Comparison of ENCODE assay signal across 8 cellular contexts in genomic region chr7:15686209-15686956, GRCh38. TPM values are rescaled to one million over a fixed set of nuclear protein-coding genes. Genes with fewer than 3 reads are reported as not detected.
A peak's percentile ranks its signal among the peaks of the same experiment; 100 is the strongest.
DNase-seq lines count a peak whose midpoint lies in the region; ATAC-seq, FAIRE-seq and TF ChIP-seq lines count a peak whose summit lies in the region.

Gene MEOX2, minus strand, starts transcription at chr7:15686683. Its CDS starts 281 bp downstream, at chr7:15686402.

- H3K36me3 ChIP-seq in IMR-90 (ENCODE audit: control insufficient read depth, insufficient read depth, low read length), result no peaks in the 10 kb centered on the region
- H3K36me3 ChIP-seq in HepG2 (replicated peaks in 1 of 2; ENCODE audit: control insufficient read depth in 1 of 2, insufficient read depth in 2 of 2, low read length in 2 of 2), result no peaks in the 10 kb centered on the region

- no peak within 1 kb of the TSS for H2BK20ac ChIP-seq in IMR-90 (ENCODE audit: low read depth, low read length)

- no peak within 1 kb of the TSS for H3K9ac ChIP-seq in IMR-90 (ENCODE audit: low read depth, low read length)
- H3K9ac ChIP-seq in HepG2 (ENCODE audit: insufficient read depth, low read depth, low read length), result no peak within 1 kb of the TSS

- H3K4me2 ChIP-seq in IMR-90 (ENCODE audit: low read depth, low read length), result peak within 1 kb of the TSS; percentile 78
- H3K4me2 ChIP-seq in HepG2 (ENCODE audit: low read depth, low read length), result no peak within 1 kb of the TSS

- peaks cover 32% of the 10 kb centered on the region for H3K27me3 Mint-ChIP-seq in activated T-cell treated with anti-CD3 and anti-CD28 coated beads, Interleukin-2, amount 50 U/mL, for 72 hours (ENCODE audit: low read depth)

- 5% methylated on average over 11 of the region's 36 CpGs; no CpG with 5 or more reads in 1 of the 2 experiments for whole genome bisulfite sequencing in IMR-90 (ENCODE audit: extremely low coverage in 2 of 2, insufficient read length in 1 of 2), 2 experiments
- 11% methylated on average over 25 of the region's 36 CpGs for WGBS in HepG2 (ENCODE audit: low lambda C conversion rate)

- no peaks in the 10 kb centered on the region for H3K79me2 ChIP-seq in HepG2 (ENCODE audit: insufficient read depth, low read length)

- no peaks in the 10 kb centered on the region for H4K20me1 ChIP-seq in IMR-90 (ENCODE audit: insufficient read depth, low read length)
- no peaks in the 10 kb centered on the region for H4K20me1 ChIP-seq in HepG2 (ENCODE audit: insufficient read depth, low read length)

- H3K36me3 Mint-ChIP-seq in activated T-cell treated with anti-CD3 and anti-CD28 coated beads, Interleukin-2, amount 50 U/mL, for 72 hours (ENCODE audit: insufficient read depth in 2 of 2), result peaks cover 2 to 3% of the 10 kb centered on the region in 2 donors

- CTCF ChIA-PET in IMR-90 (lab: Yijun Ruan, JAX) (interaction anchor here (0.6 to 1.3 kb wide), 2 partner anchors 35 to 158 kb away, joined by 4 to 5 read pairs; no protein-coding TSS in a partner anchor), HepG2 (lab: Yijun Ruan, JAX; ENCODE audit: low intra/inter-chr PET ratio, low total read pairs) (no interaction called here)

- no peak within 1 kb of the TSS for H3K18ac ChIP-seq in IMR-90 (ENCODE audit: low read depth, low read length)

- no peaks in the 10 kb centered on the region for H3K79me1 ChIP-seq in IMR-90 (ENCODE audit: low read depth in 1 of 2, low read length in 2 of 2)

- dilution Hi-C loops in IMR-90 (cut with HindIII; ENCODE audit: low sequenced_read_pairs, unreplicated experiment), result no loop called here

- no TSS peak for BruUV-seq in IMR-90 (replicated peaks; lab: Mats Ljungman, UMichigan)
- no TSS peak for BruUV-seq in HepG2 (replicated peaks; lab: Mats Ljungman, UMichigan)

- no peak within 1 kb of the TSS for H2BK15ac ChIP-seq in IMR-90 (ENCODE audit: low read depth, low read length)

- no peak within 1 kb of the TSS for H3K4me3 ChIP-seq in IMR-90 (ENCODE audit: insufficient read depth, low read depth, low read length)
- no peak within 1 kb of the TSS for H3K4me3 ChIP-seq in HepG2 (replicated peaks in 1 of 3; ENCODE audit: insufficient read depth in 1 of 3, low read depth in 2 of 3, low read length in 3 of 3)

- TF ChIP-seq RAD21 in IMR-90 (IDR thresholded peaks at IDR 0.05; ENCODE audit: low read length) (no peak), HepG2 (CRISPR knock-in tag; IDR thresholded peaks at IDR 0.05) (no peak)

- H3K27me3 ChIP-seq in IMR-90 (ENCODE audit: control insufficient read depth, insufficient read depth, low read length) (peaks cover 46% of the 10 kb centered on the region), HepG2 (ENCODE audit: control insufficient read depth in 1 of 2, insufficient read depth in 2 of 2, low read length in 2 of 2) (peaks cover 0 to 20% of the 10 kb centered on the region in 2 experiments; a peak in 2 of 5 replicates)

- H3K27ac ChIP-seq in IMR-90 (ENCODE audit: insufficient read depth, low read length) (no peak within 1 kb of the TSS), HepG2 (ENCODE audit: extremely low read length, insufficient read depth, low read length) (no peak within 1 kb of the TSS)

- H4K91ac ChIP-seq in IMR-90 (ENCODE audit: insufficient read depth, low read depth, low read length), result no peak within 1 kb of the TSS

- H3K4me1 Mint-ChIP-seq in activated T-cell treated with anti-CD3 and anti-CD28 coated beads, Interleukin-2, amount 50 U/mL, for 72 hours (ENCODE audit: low read depth), result peaks cover 5% of the 10 kb centered on the region

- no peak within 1 kb of the TSS for H3K4ac ChIP-seq in IMR-90 (ENCODE audit: low read depth, low read length)

- H3K9me3 ChIP-seq in IMR-90 (ENCODE audit: control insufficient read depth, insufficient read depth, low read length) (peaks cover 5% of the 10 kb centered on the region; the same call in 1 of the 2 replicates), HepG2 (ENCODE audit: low read length) (no peaks in the 10 kb centered on the region)

- H4K5ac ChIP-seq in IMR-90 (ENCODE audit: low read depth, low read length), result no peak within 1 kb of the TSS

- TF ChIP-seq CTCF in IMR-90 (conservative IDR thresholded peaks at IDR 0.05; ENCODE audit: low read depth, low read length), result no peak
- TF ChIP-seq CTCF in HepG2 (CRISPR knock-in tag; IDR thresholded peaks at IDR 0.05), result no peak
- TF ChIP-seq CTCF in subcutaneous adipose tissue (IDR thresholded peaks at IDR 0.05; ENCODE audit: low read depth), result no peak

- POLR2A ChIA-PET in IMR-90 (lab: Charles Lee; ENCODE audit: unreplicated experiment) (no interaction called here), HepG2 (lab: Yijun Ruan, JAX) (no interaction called here)

- no peaks in the 10 kb centered on the region for H3K9me3 Mint-ChIP-seq in activated T-cell treated with anti-CD3 and anti-CD28 coated beads, Interleukin-2, amount 50 U/mL, for 72 hours

- H3K23ac ChIP-seq in IMR-90 (ENCODE audit: low read depth, low read length), result 0 out of 2 replicates have a peak within 1 kb of the TSS, but pooled peaks have one; percentile 27

- H4K8ac ChIP-seq in IMR-90 (ENCODE audit: low read depth in 2 of 2, low read length in 2 of 2), result no peak within 1 kb of the TSS

- no peak for FAIRE-seq in HepG2 (lab: Jason Lieb, UNC)

- TF ChIP-seq EP300 in HepG2 (IDR thresholded peaks at IDR 0.05; ENCODE audit: low read depth in 2 of 2, low read length in 2 of 2) (no peak), HepG2 (CRISPR knock-in tag; IDR thresholded peaks at IDR 0.05; ENCODE audit: borderline replicate concordance) (no peak)

- TF ChIP-seq POLR2A in IMR-90 (IDR thresholded peaks at IDR 0.05; ENCODE audit: low read depth, low read length) (no peak), HepG2 (IDR thresholded peaks at IDR 0.05; ENCODE audit: insufficient read depth in 1 of 2, low read depth in 2 of 2, low read length in 2 of 2) (no peak)

- H2AK9ac ChIP-seq in IMR-90 (replicated peaks; ENCODE audit: low read depth, low read length, poor library complexity), result peak within 1 kb of the TSS; percentile 55

- H3K4me1 ChIP-seq in IMR-90 (ENCODE audit: control insufficient read depth, insufficient read depth, low read length) (no peaks in the 10 kb centered on the region), HepG2 (ENCODE audit: insufficient read depth, low read length) (no peaks in the 10 kb centered on the region)

- no peak within 1 kb of the TSS for H2AK5ac ChIP-seq in IMR-90 (ENCODE audit: low read depth, low read length)

- H2BK120ac ChIP-seq in IMR-90 (ENCODE audit: low read depth, low read length), result no peak within 1 kb of the TSS

- H3K14ac ChIP-seq in IMR-90 (replicated peaks; ENCODE audit: low read depth, low read length), result no peak within 1 kb of the TSS

- no peaks in the 10 kb centered on the region for H3K9me1 ChIP-seq in IMR-90 (ENCODE audit: insufficient read depth, low read length)

- DNase-seq in IMR-90, result peak; percentile 7
- DNase-seq in dermis microvascular lymphatic vessel endothelial cell (ENCODE audit: low read depth in 2 of 2), result peak; percentile 71 to 93
- DNase-seq in HepG2 (ENCODE audit: low spot score), result no peak
- DNase-seq in activated T-cell treated with anti-CD3 and anti-CD28 coated beads, Interleukin-2, amount 50 U/mL, for 72 hours, result no peak
- DNase-seq in stimulated activated CD4-positive, alpha-beta T cell treated with anti-CD3 and anti-CD28 coated beads, Interleukin-2, amount 100 ng/mL, for 48 hours, result no peak
- DNase-seq in NCI-H2171 treated with DMSO at 0.1 percent for 48 hours (lab: John Stamatoyannopoulos, UW), result no peak

- no peak within 1 kb of the TSS for H2BK5ac ChIP-seq in IMR-90 (ENCODE audit: low read depth, low read length, poor library complexity, severe bottlenecking)

- H3K27ac Mint-ChIP-seq in activated T-cell treated with anti-CD3 and anti-CD28 coated beads, Interleukin-2, amount 50 U/mL, for 72 hours, result no peak within 1 kb of the TSS

- H3K56ac ChIP-seq in IMR-90 (ENCODE audit: extremely low read depth, insufficient read depth, low read length), result no peak within 1 kb of the TSS

- H3K4me3 Mint-ChIP-seq in activated T-cell treated with anti-CD3 and anti-CD28 coated beads, Interleukin-2, amount 50 U/mL, for 72 hours, result no peak within 1 kb of the TSS

- intact Hi-C loops in IMR-90 (cut with micrococcal nuclease), result no loop called here
- intact Hi-C loops in HepG2 (cut with micrococcal nuclease; ENCODE audit: unreplicated experiment), result no loop called here

- in situ Hi-C loops in IMR-90 (cut with MboI; ENCODE audit: low sequenced_read_pairs), result no loop called here
- in situ Hi-C loops in HepG2 (cut with HindIII; ENCODE audit: extremely low pct_ligation_motif_present, low pct_unique_long_range_greater_than_20kb), result no loop called here

- peak within 1 kb of the TSS; percentile 79 for H2AFZ ChIP-seq in IMR-90 (replicated peaks; ENCODE audit: low read length, poor library complexity)
- no peak within 1 kb of the TSS for H2AFZ ChIP-seq in HepG2 (ENCODE audit: low read length)

- peak; percentile 61 for ATAC-seq in IMR-90 (ENCODE audit: low read depth)
- ATAC-seq in HepG2, result peak; percentile 47
- no peak for ATAC-seq in activated T-cell treated with anti-CD3 and anti-CD28 coated beads, Interleukin-2, amount 50 U/mL, for 72 hours (replicated peaks in 1 of 2)
- no peak for ATAC-seq in GM19351 (IDR thresholded peaks at IDR 0.05; ENCODE audit: unreplicated experiment)

RNA-seq across cellular contexts. Expression of gene MEOX2, which starts in this region (rescaled TPM):
- total RNA-seq in IMR-90 (2012; rRNA removed), result under 0.01 TPM in 1 of 2 replicates, not detected in the other
- not detected in 2 replicates for polyA plus RNA-seq in IMR-90 (2012; rRNA removed)
- not detected in 2 replicates for polyA plus RNA-seq in IMR-90 (2012; cell fraction: cytosol; rRNA removed)
- polyA plus RNA-seq in IMR-90 (2012; cell fraction: nucleus; rRNA removed; ENCODE audit: low replicate concordance), result not detected in 2 replicates
- 2.1 and 3.1 TPM in 2 replicates for total RNA-seq in dermis microvascular lymphatic vessel endothelial cell
- total RNA-seq in HepG2 (2016; rRNA removed; fragmentation: Illumina TruSeq; extraction: Trizol), result not detected in 2 replicates
- not detected in 2 replicates for total RNA-seq in HepG2 (2016; cell fraction: cytosol; rRNA removed; fragmentation: Illumina TruSeq; extraction: Trizol; ENCODE audit: low read depth)
- not detected in 2 replicates for total RNA-seq in HepG2 (2016; cell fraction: insoluble cytoplasmic fraction; rRNA removed; fragmentation: Illumina TruSeq; extraction: Trizol)
- not detected in 2 replicates for total RNA-seq in HepG2 (2016; cell fraction: membrane; rRNA removed; fragmentation: Illumina TruSeq; extraction: Trizol)
- total RNA-seq in HepG2 (2016; cell fraction: nucleus; rRNA removed; fragmentation: Illumina TruSeq; extraction: Trizol), result not detected in 2 replicates
- not detected in 2 replicates for polyA plus RNA-seq in HepG2 (2011; rRNA removed)
- polyA plus RNA-seq in HepG2 (2011; cell fraction: cytosol; rRNA removed), result not detected in 2 replicates
- polyA plus RNA-seq in HepG2 (2011; cell fraction: nucleus; rRNA removed), result not detected in 2 replicates
- not detected in 2 replicates for polyA plus RNA-seq in HepG2 (2012)
- polyA plus RNA-seq in HepG2 (2016; cell fraction: cytosol; fragmentation: Illumina TruSeq; extraction: Trizol; ENCODE audit: low read depth), result not detected in 2 replicates
- not detected in 2 replicates for polyA plus RNA-seq in HepG2 (2016; cell fraction: insoluble cytoplasmic fraction; fragmentation: Illumina TruSeq; extraction: Trizol; ENCODE audit: low read depth)
- polyA plus RNA-seq in HepG2 (2016; cell fraction: membrane; fragmentation: Illumina TruSeq; extraction: Trizol; ENCODE audit: low read depth), result not detected in 2 replicates
- not detected in 2 replicates for polyA plus RNA-seq in HepG2 (2016; cell fraction: nucleus; fragmentation: Illumina TruSeq; extraction: Trizol; ENCODE audit: insufficient read depth, low read depth)
- not detected in 2 replicates for polyA minus RNA-seq in HepG2 (2011; rRNA and poly(A)+ RNA removed; ENCODE audit: low replicate concordance)
- not detected in 2 replicates for polyA minus RNA-seq in HepG2 (2011; cell fraction: cytosol; rRNA and poly(A)+ RNA removed)
- polyA minus RNA-seq in HepG2 (2011; cell fraction: nucleus; rRNA and poly(A)+ RNA removed), result not detected in 2 replicates
- total RNA-seq in subcutaneous adipose tissue, result 10 to 100 TPM; 10.7 to 38.6 (median 23.1) TPM
- not detected for total RNA-seq in activated T-cell treated with anti-CD3 and anti-CD28 coated beads, Interleukin-2, amount 50 U/mL, for 72 hours

Comparison
In these comparisons a context has a peak if more than half of its experiments do, and no peak if none do; other contexts are left out.
1. Peak in DNase-seq, ATAC-seq and H3K4me2 ChIP-seq in IMR-90; RNA of the gene not detected or under 1 TPM.
2. Peak in ATAC-seq in HepG2; RNA of the gene not detected or under 1 TPM.
3. DNase-seq: peak in dermis microvascular lymphatic vessel endothelial cell (2 of 2); none in HepG2 (single experiment), activated T-cell treated with anti-CD3 and anti-CD28 coated beads, Interleukin-2, amount 50 U/mL, for 72 hours (0 of 2), stimulated activated CD4-positive, alpha-beta T cell treated with anti-CD3 and anti-CD28 coated beads, Interleukin-2, amount 100 ng/mL, for 48 hours (0 of 2) and NCI-H2171 treated with DMSO at 0.1 percent for 48 hours (single experiment).